Comparison of ENCODE assay signal across 7 cellular contexts in genomic region chr13:96661612-96662011, GRCh38.
"Had no signal": no experiment of that assay in that cellular context is flagged by ENCODE, and none has a peak within 500 bp of the region (broad histone marks: within the 10 kb centered on the region; RNA-seq: fewer than 3 reads in every experiment).

No MANE protein-coding gene starts in this region.

- H3K4me2 ChIP-seq: KMS-11 had no signal

- H3K4me3 Mint-ChIP-seq: IgD-negative memory B cell had no signal

- H3K4me1 Mint-ChIP-seq: IgD-negative memory B cell had no signal

- FAIRE-seq: HTR-8/SVneo had no signal

- DNase-seq: IMR-90, KBM-7, KG1 had no signal

- H3K9ac ChIP-seq: KMS-11 had no signal

- H3K27ac ChIP-seq: HL-60, KMS-11 had no signal

- H3K27ac Mint-ChIP-seq: IgD-negative memory B cell had no signal
